8 cellular contexts compared by ENCODE assay signal in genomic region chr11:130159657-130160459, GRCh38. TPM values are rescaled to one million over a fixed set of nuclear protein-coding genes. Genes with fewer than 3 reads are reported as not detected.
DNase-seq lines count a peak whose midpoint lies in the region; ATAC-seq and TF ChIP-seq lines count a peak whose summit lies in the region.

Gene ST14 (plus strand): TSS chr11:130159782. CDS start chr11:130159980, 198 bp downstream.

- no TSS peak for BruUV-seq in IMR-90 (replicated peaks; lab: Mats Ljungman, UMichigan)

- intact Hi-C loops in IMR-90 (cut with micrococcal nuclease): no loop called here
- intact Hi-C loops in activated CD8-positive, alpha-beta T cell treated with anti-CD3 and anti-CD28 coated beads for 36 hours (cut with micrococcal nuclease): no loop called here

- H2AFZ ChIP-seq in IMR-90 (replicated peaks; ENCODE audit: low read length, poor library complexity): peak within 1 kb of the TSS; percentile 52

- no peak within 1 kb of the TSS for H3K23ac ChIP-seq in IMR-90 (ENCODE audit: low read depth, low read length)

- CTCF ChIA-PET in IMR-90 (lab: Yijun Ruan, JAX): no interaction called here
- CTCF ChIA-PET in activated CD8-positive, alpha-beta T cell treated with anti-CD3 and anti-CD28 coated beads for 36 hours (lab: Charles Lee): no interaction called here

- no peaks in the 10 kb centered on the region for H3K79me1 ChIP-seq in IMR-90 (ENCODE audit: low read depth in 1 of 2, low read length in 2 of 2)

- peaks cover 40% of the 10 kb centered on the region for H3K27me3 Mint-ChIP-seq in activated CD8-positive, alpha-beta T cell treated with anti-CD3 and anti-CD28 coated beads for 36 hours

- H2BK5ac ChIP-seq in IMR-90 (ENCODE audit: low read depth, low read length, poor library complexity, severe bottlenecking): no peak within 1 kb of the TSS

- H3K9me1 ChIP-seq in IMR-90 (ENCODE audit: insufficient read depth, low read length): peaks cover 3% of the 10 kb centered on the region; the same call in 1 of the 2 replicates

- no peak for TF ChIP-seq POLR2A in IMR-90 (IDR thresholded peaks at IDR 0.05; ENCODE audit: low read depth, low read length)

- H3K4me1 Mint-ChIP-seq in activated CD8-positive, alpha-beta T cell treated with anti-CD3 and anti-CD28 coated beads for 36 hours (ENCODE audit: low read depth): peaks cover 2% of the 10 kb centered on the region

- no peak within 1 kb of the TSS for H4K5ac ChIP-seq in IMR-90 (ENCODE audit: low read depth, low read length)

- TF ChIP-seq CTCF in IMR-90 (conservative IDR thresholded peaks at IDR 0.05; ENCODE audit: low read depth, low read length): no peak
- no peak for TF ChIP-seq CTCF in activated CD8-positive, alpha-beta T cell treated with anti-CD3 and anti-CD28 coated beads for 36 hours (IDR thresholded peaks at IDR 0.05)

- POLR2A ChIA-PET in IMR-90 (lab: Charles Lee; ENCODE audit: unreplicated experiment): no interaction called here
- POLR2A ChIA-PET in activated CD8-positive, alpha-beta T cell treated with anti-CD3 and anti-CD28 coated beads for 36 hours (lab: Charles Lee): no interaction called here

- no peak within 1 kb of the TSS for H3K4ac ChIP-seq in IMR-90 (ENCODE audit: low read depth, low read length)

- no peak for TF ChIP-seq RAD21 in IMR-90 (IDR thresholded peaks at IDR 0.05; ENCODE audit: low read length)

- no peak within 1 kb of the TSS for H4K91ac ChIP-seq in IMR-90 (ENCODE audit: insufficient read depth, low read depth, low read length)

- H3K9me3 ChIP-seq in IMR-90 (ENCODE audit: control insufficient read depth, insufficient read depth, low read length) (no peaks in the 10 kb centered on the region), iPS-20b (ENCODE audit: insufficient read depth, low read depth, low read length) (no peaks in the 10 kb centered on the region)

- peaks cover 54% of the 10 kb centered on the region for H3K27me3 ChIP-seq in IMR-90 (ENCODE audit: control insufficient read depth, insufficient read depth, low read length)
- H3K27me3 ChIP-seq in iPS-20b (ENCODE audit: insufficient read depth, low read length): peaks cover 59% of the 10 kb centered on the region

- H3K18ac ChIP-seq in IMR-90 (ENCODE audit: low read depth, low read length): no peak within 1 kb of the TSS

- no peak within 1 kb of the TSS for H3K14ac ChIP-seq in IMR-90 (replicated peaks; ENCODE audit: low read depth, low read length)

- in situ Hi-C loops in IMR-90 (cut with MboI; ENCODE audit: low sequenced_read_pairs): no loop called here

- H3K4me1 ChIP-seq in IMR-90 (ENCODE audit: control insufficient read depth, insufficient read depth, low read length) (no peaks in the 10 kb centered on the region; the same call in 1 of the 2 replicates), iPS-20b (ENCODE audit: insufficient read depth, low read length) (peaks cover 8% of the 10 kb centered on the region)

- H4K20me1 ChIP-seq in IMR-90 (ENCODE audit: insufficient read depth, low read length): no peaks in the 10 kb centered on the region

- no peak within 1 kb of the TSS for H4K8ac ChIP-seq in IMR-90 (ENCODE audit: low read depth in 2 of 2, low read length in 2 of 2)

- no peak within 1 kb of the TSS for H2AK9ac ChIP-seq in IMR-90 (replicated peaks; ENCODE audit: low read depth, low read length, poor library complexity)

- H3K27ac Mint-ChIP-seq in activated CD8-positive, alpha-beta T cell treated with anti-CD3 and anti-CD28 coated beads for 36 hours: no peak within 1 kb of the TSS

- H3K4me2 ChIP-seq in IMR-90 (ENCODE audit: low read depth, low read length): no peak within 1 kb of the TSS; the same call in 1 of the 2 replicates

- H3K4me3 ChIP-seq in IMR-90 (ENCODE audit: insufficient read depth, low read depth, low read length): no peak within 1 kb of the TSS; the same call in 1 of the 2 replicates
- H3K4me3 ChIP-seq in iPS-20b (ENCODE audit: low read length): peak within 1 kb of the TSS; percentile 56

- peak; percentile 45 for ATAC-seq in IMR-90 (ENCODE audit: low read depth)
- ATAC-seq in activated CD8-positive, alpha-beta T cell treated with anti-CD3 and anti-CD28 coated beads for 36 hours: peak; percentile 40
- peak; percentile 11 for ATAC-seq in stimulated activated naive CD8-positive, alpha-beta T cell treated with anti-CD3 and anti-CD28 coated beads, Interleukin-15, Interleukin-2, amounts not matched to agents 100 U/mL and 50 U/mL, for 24 hours

- DNase-seq in DMS153 treated with DMSO at 0.1 percent for 48 hours (lab: John Stamatoyannopoulos, UW; ENCODE audit: unreplicated experiment): peak; percentile 70
- no peak for DNase-seq in IMR-90
- no peak for DNase-seq in activated CD8-positive, alpha-beta T cell treated with anti-CD3 and anti-CD28 coated beads for 36 hours
- no peak for DNase-seq in stimulated activated naive CD8-positive, alpha-beta T cell treated with anti-CD3 and anti-CD28 coated beads, Interleukin-15, Interleukin-2, amounts not matched to agents 100 U/mL and 50 U/mL, for 24 hours
- no peak for DNase-seq in stimulated activated CD4-positive, alpha-beta T cell treated with anti-CD3 and anti-CD28 coated beads, Interleukin-12 subunit alpha, Interleukin-12 subunit beta, amount 100 ng/mL, for 4 hours
- DNase-seq in activated CD4-positive, CD25-positive, alpha-beta regulatory T cell (lab: John Stamatoyannopoulos, UW): no peak
- DNase-seq in AML-193 (lab: John Stamatoyannopoulos, UW): no peak

- no peak within 1 kb of the TSS for H3K27ac ChIP-seq in IMR-90 (ENCODE audit: insufficient read depth, low read length)
- H3K27ac ChIP-seq in iPS-20b (ENCODE audit: low read length): no peak within 1 kb of the TSS

- no peak within 1 kb of the TSS for H2BK20ac ChIP-seq in IMR-90 (ENCODE audit: low read depth, low read length)

- no peak within 1 kb of the TSS for H3K56ac ChIP-seq in IMR-90 (ENCODE audit: extremely low read depth, insufficient read depth, low read length)

- H2BK120ac ChIP-seq in IMR-90 (ENCODE audit: low read depth, low read length): no peak within 1 kb of the TSS

- H2BK15ac ChIP-seq in IMR-90 (ENCODE audit: low read depth, low read length): no peak within 1 kb of the TSS

- WGBS in IMR-90 (ENCODE audit: extremely low coverage in 2 of 2, insufficient read length in 1 of 2), 2 experiments: 11% methylated on average over 46 of the region's 88 CpGs; no CpG with 5 or more reads in 1 of the 2 experiments

- H2AK5ac ChIP-seq in IMR-90 (ENCODE audit: low read depth, low read length): no peak within 1 kb of the TSS

- no peaks in the 10 kb centered on the region for H3K36me3 Mint-ChIP-seq in activated CD8-positive, alpha-beta T cell treated with anti-CD3 and anti-CD28 coated beads for 36 hours (ENCODE audit: low read depth)

- H3K36me3 ChIP-seq in IMR-90 (ENCODE audit: control insufficient read depth, insufficient read depth, low read length) (no peaks in the 10 kb centered on the region), iPS-20b (ENCODE audit: insufficient read depth, low read depth, low read length) (no peaks in the 10 kb centered on the region)

- no peaks in the 10 kb centered on the region for H3K9me3 Mint-ChIP-seq in activated CD8-positive, alpha-beta T cell treated with anti-CD3 and anti-CD28 coated beads for 36 hours

- dilution Hi-C loops in IMR-90 (cut with HindIII; ENCODE audit: low sequenced_read_pairs, unreplicated experiment): no loop called here

- H3K4me3 Mint-ChIP-seq in activated CD8-positive, alpha-beta T cell treated with anti-CD3 and anti-CD28 coated beads for 36 hours: peak within 1 kb of the TSS; percentile 7

- H3K9ac ChIP-seq in IMR-90 (ENCODE audit: low read depth, low read length) (no peak within 1 kb of the TSS), iPS-20b (ENCODE audit: low read depth, low read length) (peak within 1 kb of the TSS; percentile 17; the same call in 1 of the 2 replicates)

TF ChIP-seq in IMR-90, 13 proteins besides CTCF, POLR2A, EP300 and RAD21:
- no peak for TF ChIP-seq MAFK (IDR thresholded peaks at IDR 0.05; ENCODE audit: low read depth, low read length)
- TF ChIP-seq CEBPB (IDR thresholded peaks at IDR 0.05; ENCODE audit: low read depth, low read length): no peak
- TF ChIP-seq RFX5 (IDR thresholded peaks at IDR 0.05; ENCODE audit: low read depth, low read length): no peak
- TF ChIP-seq CHD1 (IDR thresholded peaks at IDR 0.05; ENCODE audit: low read depth, low read length): no peak
- TF ChIP-seq RCOR1 (IDR thresholded peaks at IDR 0.05; ENCODE audit: insufficient replicate concordance, low read length): no peak
- TF ChIP-seq MXI1 (IDR thresholded peaks at IDR 0.05; ENCODE audit: borderline replicate concordance, low read depth, low read length): no peak
- TF ChIP-seq SMC3 (IDR thresholded peaks at IDR 0.05; ENCODE audit: low read depth, low read length): no peak
- no peak for TF ChIP-seq MAZ (IDR thresholded peaks at IDR 0.05; ENCODE audit: borderline replicate concordance, low read depth, low read length)
- TF ChIP-seq, protein P1, sequence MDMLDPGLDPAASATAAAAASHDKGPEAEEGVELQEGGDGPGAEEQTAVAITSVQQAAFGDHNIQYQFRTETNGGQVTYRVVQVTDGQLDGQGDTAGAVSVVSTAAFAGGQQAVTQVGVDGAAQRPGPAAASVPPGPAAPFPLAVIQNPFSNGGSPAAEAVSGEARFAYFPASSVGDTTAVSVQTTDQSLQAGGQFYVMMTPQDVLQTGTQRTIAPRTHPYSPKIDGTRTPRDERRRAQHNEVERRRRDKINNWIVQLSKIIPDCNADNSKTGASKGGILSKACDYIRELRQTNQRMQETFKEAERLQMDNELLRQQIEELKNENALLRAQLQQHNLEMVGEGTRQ (IDR thresholded peaks at IDR 0.05; ENCODE audit: low read depth, low read length): no peak
- no peak for TF ChIP-seq NFE2L2 (IDR thresholded peaks at IDR 0.05; ENCODE audit: low read depth, low read length)
- no peak for TF ChIP-seq FOS (IDR thresholded peaks at IDR 0.05; ENCODE audit: low read depth, low read length)
- TF ChIP-seq BHLHE40 (IDR thresholded peaks at IDR 0.05; ENCODE audit: low read depth, low read length): no peak

RNA-seq across cellular contexts. Expression of gene ST14, which starts in this region (rescaled TPM):
- not detected in 2 replicates for total RNA-seq in IMR-90 (2012; rRNA removed)
- polyA plus RNA-seq in IMR-90 (2012; rRNA removed): not detected in 2 replicates
- not detected in 2 replicates for polyA plus RNA-seq in IMR-90 (2012; cell fraction: cytosol; rRNA removed)
- not detected in 2 replicates for polyA plus RNA-seq in IMR-90 (2012; cell fraction: nucleus; rRNA removed; ENCODE audit: low replicate concordance)
- total RNA-seq in activated CD8-positive, alpha-beta T cell treated with anti-CD3 and anti-CD28 coated beads for 36 hours: not detected

Comparison
In these comparisons a context has a peak if more than half of its experiments do, and no peak if none do; other contexts are left out.
1. Peak in ATAC-seq in IMR-90; RNA of the gene not detected or under 1 TPM.
2. Peak in ATAC-seq in activated CD8-positive, alpha-beta T cell treated with anti-CD3 and anti-CD28 coated beads for 36 hours; RNA of the gene not detected or under 1 TPM.